Comparison of ENCODE assay signal across 9 cellular contexts in genomic region chr17:45332989-45333701, GRCh38. TPM values are rescaled to one million over a fixed set of nuclear protein-coding genes. Genes with fewer than 3 reads are reported as not detected.
A peak's percentile ranks its signal among the peaks of the same experiment; 100 is the strongest.
DNase-seq lines count a peak whose midpoint lies in the region; ATAC-seq and TF ChIP-seq lines count a peak whose summit lies in the region.
"Had no signal": no experiment of that assay in that cellular context is flagged by ENCODE, and none has a peak within 500 bp of the region (broad histone marks: within the 10 kb centered on the region; RNA-seq: fewer than 3 reads in every experiment).

No MANE protein-coding gene starts in this region.

- H3K79me2 ChIP-seq in OCI-LY3 (ENCODE audit: low read length): no peaks in the 10 kb centered on the region

- no peak overlapping the region for H2AFZ ChIP-seq in OCI-LY3 (ENCODE audit: low read depth, low read length)

- H3K9me3 ChIP-seq in OCI-LY3 (ENCODE audit: insufficient read depth, low read length) (no peaks in the 10 kb centered on the region), esophagus muscularis mucosa (no peaks in the 10 kb centered on the region), upper lobe of right lung (no peaks in the 10 kb centered on the region)

- peak; percentile 30 for DNase-seq in activated effector memory CD4-positive, alpha-beta T cell treated with anti-CD3 and anti-CD28 coated beads, Interleukin-2, amount 50 U/mL, for 16 hours
- DNase-seq in activated effector memory CD4-positive, alpha-beta T cell treated with Interleukin-2 at 50 U/mL for 16 hours: no peak
- DNase-seq in esophagus muscularis mucosa (ENCODE audit: extremely low spot score): peak; percentile 68
- DNase-seq in upper lobe of right lung: peak; percentile 52
- no peak for DNase-seq in SHP77 (lab: John Stamatoyannopoulos, UW)
- no peak for DNase-seq in hepatic stellate cell (ENCODE audit: low spot score)

- intact Hi-C loops in esophagus muscularis mucosa (cut with DNase I) (no loop called here), upper lobe of right lung (cut with DNase I) (no loop called here)

- H3K4me2 ChIP-seq in OCI-LY3 (ENCODE audit: low read length): peak overlapping the region; percentile 71

- H4K20me1 ChIP-seq in OCI-LY3 (ENCODE audit: insufficient read depth, low read length): no peaks in the 10 kb centered on the region

- no peak for TF ChIP-seq EP300 in esophagus muscularis mucosa (IDR thresholded peaks at IDR 0.05)

- H3K4me1 ChIP-seq in OCI-LY3 (ENCODE audit: low read length) (peaks cover 49% of the 10 kb centered on the region), esophagus muscularis mucosa (peaks cover 5 to 18% (median 6%) of the 10 kb centered on the region in 4 donors), upper lobe of right lung (peaks cover 9% of the 10 kb centered on the region)

- 30% methylated on average over 4 of the region's 4 CpGs for WGBS in esophagus muscularis mucosa

- TF ChIP-seq CTCF in OCI-LY3 (IDR thresholded peaks at IDR 0.05; ENCODE audit: low read depth, low read length): no peak
- no peak for TF ChIP-seq CTCF in esophagus muscularis mucosa (IDR thresholded peaks at IDR 0.05)
- no peak for TF ChIP-seq CTCF in upper lobe of right lung (IDR thresholded peaks at IDR 0.05)

- H3K27me3 ChIP-seq in OCI-LY3 (ENCODE audit: low read depth, low read length): no peaks in the 10 kb centered on the region
- no peaks in the 10 kb centered on the region for H3K27me3 ChIP-seq in esophagus muscularis mucosa
- no peaks in the 10 kb centered on the region for H3K27me3 ChIP-seq in upper lobe of right lung

- H3K9ac ChIP-seq in OCI-LY3 (ENCODE audit: low read length): peak overlapping the region; percentile 34; the same call in 1 of the 2 replicates

- H3K4me3 ChIP-seq in OCI-LY3 (ENCODE audit: low read length): peak overlapping the region; percentile 36; the same call in 1 of the 2 replicates
- H3K4me3 ChIP-seq in esophagus muscularis mucosa: no peak overlapping the region
- H3K4me3 ChIP-seq in upper lobe of right lung: no peak overlapping the region

- no peaks in the 10 kb centered on the region for H3K36me3 ChIP-seq in OCI-LY3 (replicated peaks; ENCODE audit: low read depth, low read length)
- no peaks in the 10 kb centered on the region for H3K36me3 ChIP-seq in esophagus muscularis mucosa
- no peaks in the 10 kb centered on the region for H3K36me3 ChIP-seq in upper lobe of right lung

- peak; percentile 70 for ATAC-seq in upper lobe of right lung
- no peak for ATAC-seq in GM21390 (IDR thresholded peaks at IDR 0.05; ENCODE audit: unreplicated experiment)
- ATAC-seq: HCT116 had no signal

- H3K27ac ChIP-seq in OCI-LY3 (ENCODE audit: low read length) (peak overlapping the region; percentile 34), esophagus muscularis mucosa (replicated peaks in 1 of 4) (peak overlapping the region in 3 of 4 donors; percentile 28 to 44 (median 28)), upper lobe of right lung (peak overlapping the region; percentile 18)

- TF ChIP-seq POLR2A in esophagus muscularis mucosa (IDR thresholded peaks at IDR 0.05; ENCODE audit: low read depth): no peak

RNA-seq across cellular contexts. Expression of gene MAP3K14, which starts 16.3 kb away (rescaled TPM):
- total RNA-seq in esophagus muscularis mucosa: 10 to 100 TPM in 3 of 4 donors, 1 to 10 TPM in 1; 7.8 to 26.5 (median 10.6) TPM
- 9.9 TPM for total RNA-seq in upper lobe of right lung

Comparison
In these comparisons a context has a peak if more than half of its experiments do, and no peak if none do; other contexts are left out.
1. DNase-seq: peak in activated effector memory CD4-positive, alpha-beta T cell treated with anti-CD3 and anti-CD28 coated beads, Interleukin-2, amount 50 U/mL, for 16 hours (single experiment), esophagus muscularis mucosa (single experiment) and upper lobe of right lung (single experiment); none in activated effector memory CD4-positive, alpha-beta T cell treated with Interleukin-2 at 50 U/mL for 16 hours (single experiment), SHP77 (0 of 2) and hepatic stellate cell (single experiment).
2. Peak in every context shown above with its lines, with median percentiles within 50 percentile points of each other: H3K27ac ChIP-seq.